In the genomic region with DNA sequence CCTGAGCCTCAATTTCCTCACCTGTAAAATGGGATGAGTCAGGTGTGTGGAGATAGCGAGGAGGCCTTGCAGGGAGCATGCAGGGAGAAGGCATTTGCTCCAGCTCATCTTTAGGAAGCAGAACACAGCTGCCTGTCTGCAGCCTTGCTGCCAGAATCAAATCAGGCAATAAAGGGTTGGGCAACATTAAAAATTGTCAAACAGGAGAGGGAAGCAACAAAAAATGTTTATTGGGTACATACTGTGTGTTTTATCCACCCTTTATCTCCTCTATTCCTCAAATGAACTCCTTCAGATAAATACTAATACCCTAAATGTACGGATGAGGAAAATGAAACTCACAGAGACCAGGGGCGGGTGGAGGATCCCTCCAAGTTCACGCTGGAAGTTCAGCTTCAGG, we compare ENCODE assay signal across 27 cellular contexts. TPM values are rescaled to one million over a fixed set of nuclear protein-coding genes. Genes with fewer than 3 reads are reported as not detected.
A peak's percentile ranks its signal among the peaks of the same experiment; 100 is the strongest.
DNase-seq lines count a peak whose midpoint lies in the region; ATAC-seq, FAIRE-seq and TF ChIP-seq lines count a peak whose summit lies in the region.
"Had no signal": no experiment of that assay in that cellular context is flagged by ENCODE, and none has a peak within 500 bp of the region (broad histone marks: within the 10 kb centered on the region; RNA-seq: fewer than 3 reads in every experiment).

No MANE protein-coding gene starts in this region.

- no peak for TF ChIP-seq EP300 in H1 (IDR thresholded peaks at IDR 0.05; ENCODE audit: borderline replicate concordance in 1 of 2, low read depth in 2 of 2, low read length in 2 of 2)

- no peak overlapping the region for H3K4me2 ChIP-seq in H1 (ENCODE audit: insufficient read depth in 1 of 2, low read depth in 2 of 2, low read length in 2 of 2)
- H3K4me2 ChIP-seq in neural progenitor cell, result no peak overlapping the region
- H3K4me2 ChIP-seq: A549; BLaER1 treated with 17β-estradiol and CSF1 and Interleukin-3, amounts not matched to agents 10 nM and 100 nM had no signal

- no peaks in the 10 kb centered on the region for H3K27me3 ChIP-seq in Panc1 (ENCODE audit: control insufficient read depth, insufficient read depth, low read length)
- H3K27me3 ChIP-seq in H1 (replicated peaks in 1 of 4; ENCODE audit: control insufficient read depth in 3 of 4, extremely low read depth in 1 of 4, insufficient read depth in 3 of 4, low read length in 3 of 4), result no peaks in the 10 kb centered on the region
- H3K27me3 ChIP-seq in neural progenitor cell, result no peaks in the 10 kb centered on the region
- H3K27me3 ChIP-seq: BE2C; BLaER1 treated with 17β-estradiol and CSF1 and Interleukin-3, amounts not matched to agents 10 nM and 100 nM had no signal

- H3K4me3 ChIP-seq in Panc1 (ENCODE audit: low read depth in 2 of 2, low read length in 2 of 2), result no peak overlapping the region
- H3K4me3 ChIP-seq in H1 (ENCODE audit: extremely low read depth in 1 of 4, insufficient read depth in 2 of 4, low read depth in 3 of 4, low read length in 4 of 4), result no peak overlapping the region
- no peak overlapping the region for H3K4me3 ChIP-seq in foreskin fibroblast (ENCODE audit: low read depth in 1 of 2, low read length in 2 of 2)
- H3K4me3 ChIP-seq in neural progenitor cell, result no peak overlapping the region
- H3K4me3 ChIP-seq: A549; BLaER1 treated with 17β-estradiol and CSF1 and Interleukin-3, amounts not matched to agents 10 nM and 100 nM had no signal

- in situ Hi-C loops in Panc1 (cut with HindIII; ENCODE audit: low pct_unique_long_range_greater_than_20kb, low sequenced_read_pairs), result no loop called here

- H3K23me2 ChIP-seq in H1 (ENCODE audit: low read depth, low read length), result peaks cover 15% of the 10 kb centered on the region; the same call in 1 of the 2 replicates

- CTCF ChIA-PET in Panc1 (lab: Charles Lee) (interaction anchor here (3.2 kb wide), 1 partner anchor 51 kb away, joined by 8 read pairs; no protein-coding TSS in a partner anchor), H1 (lab: Charles Lee; ENCODE audit: partially characterized antibody) (interaction anchor here (0.6 to 5.0 kb wide), 6 partner anchors 10 to 112 kb away, joined by 3 to 23 read pairs (median 8); no protein-coding TSS in a partner anchor)

- H3K9me3 ChIP-seq in Panc1 (ENCODE audit: control insufficient read depth, insufficient read depth, low read depth, low read length) (no peaks in the 10 kb centered on the region), H1 (ENCODE audit: insufficient read depth in 2 of 2, low read depth in 1 of 2, low read length in 1 of 2) (no peaks in the 10 kb centered on the region), neural progenitor cell (ENCODE audit: low read depth) (no peaks in the 10 kb centered on the region)
- H3K9me3 ChIP-seq: A549, BE2C had no signal

- H3K36me3 ChIP-seq in Panc1 (ENCODE audit: control insufficient read depth, insufficient read depth, low read length) (no peaks in the 10 kb centered on the region), H1 (ENCODE audit: control insufficient read depth in 2 of 4, insufficient read depth in 4 of 4, low read length in 3 of 4) (no peaks in the 10 kb centered on the region), neural progenitor cell (no peaks in the 10 kb centered on the region)
- H3K36me3 ChIP-seq: BE2C; BLaER1 treated with 17β-estradiol and CSF1 and Interleukin-3, amounts not matched to agents 10 nM and 100 nM had no signal

- no peak overlapping the region for H3K14ac ChIP-seq in H1 (ENCODE audit: insufficient read length)

- H2AFZ ChIP-seq in H1 (ENCODE audit: low read length), result no peak overlapping the region
- H2AFZ ChIP-seq in neural progenitor cell (replicated peaks), result no peak overlapping the region

- no peaks in the 10 kb centered on the region for H3K79me1 ChIP-seq in H1 (ENCODE audit: low read depth, low read length)

- no peak overlapping the region for H2AK5ac ChIP-seq in H1 (ENCODE audit: low read depth, low read length)

- H2BK12ac ChIP-seq in H1 (ENCODE audit: low read depth, low read length), result no peak overlapping the region

- H3K27ac Mint-ChIP-seq in neural progenitor cell, result no peak overlapping the region
- H3K27ac Mint-ChIP-seq: CD4-positive, alpha-beta memory T cell had no signal

- H4K20me1 ChIP-seq in H1 (replicated peaks in 1 of 2; ENCODE audit: control insufficient read depth in 1 of 2, insufficient read depth in 2 of 2, low read length in 2 of 2) (peaks cover 0 to 2% of the 10 kb centered on the region in 2 experiments), neural progenitor cell (ENCODE audit: low read depth) (no peaks in the 10 kb centered on the region)
- H4K20me1 ChIP-seq: BLaER1 treated with 17β-estradiol and CSF1 and Interleukin-3, amounts not matched to agents 10 nM and 100 nM had no signal

- H4K8ac ChIP-seq in H1 (ENCODE audit: extremely low read depth, insufficient read depth, low read length), result no peak overlapping the region

- H3K23ac ChIP-seq in H1 (ENCODE audit: insufficient read length), result no peak overlapping the region

- H2BK20ac ChIP-seq in H1 (ENCODE audit: low read length), result no peak overlapping the region

- H3K4me1 ChIP-seq in Panc1 (ENCODE audit: control insufficient read depth, insufficient read depth, low read length) (peaks cover 18% of the 10 kb centered on the region), H1 (replicated peaks in 1 of 4; ENCODE audit: control insufficient read depth in 3 of 4, insufficient read depth in 4 of 4, low read length in 3 of 4) (no peaks in the 10 kb centered on the region), neural progenitor cell (peaks cover 7% of the 10 kb centered on the region)
- H3K4me1 ChIP-seq: A549; BLaER1 treated with 17β-estradiol and CSF1 and Interleukin-3, amounts not matched to agents 10 nM and 100 nM had no signal

- intact Hi-C loops in Panc1 (cut with micrococcal nuclease; ENCODE audit: unreplicated experiment) (no loop called here), posterior vena cava (cut with DNase I) (no loop called here)

- no peak for TF ChIP-seq POLR2A in H1 (IDR thresholded peaks at IDR 0.05; ENCODE audit: control extremely low read depth in 1 of 2, low read depth in 2 of 2, low read length in 2 of 2)

- no peak overlapping the region for H2BK15ac ChIP-seq in H1 (ENCODE audit: low read length)

- no peak for FAIRE-seq in H1 (lab: Jason Lieb, UNC)
- FAIRE-seq: A549, GM12891, GM18507 had no signal

- no peaks in the 10 kb centered on the region for H3F3A ChIP-seq in neural progenitor cell (ENCODE audit: low read depth)

- no peak overlapping the region for H3K18ac ChIP-seq in H1 (ENCODE audit: extremely low read depth, low read length)

- ATAC-seq in Panc1, result no peak

- peak overlapping the region; percentile 82 for H3K27ac ChIP-seq in C4-2B
- H3K27ac ChIP-seq in Panc1 (ENCODE audit: low read length), result peak overlapping the region; percentile 2; the same call in 1 of the 2 replicates
- H3K27ac ChIP-seq in H1 (ENCODE audit: low read depth, low read length), result no peak overlapping the region
- H3K27ac ChIP-seq in neural progenitor cell, result no peak overlapping the region
- H3K27ac ChIP-seq: A549; BLaER1 treated with 17β-estradiol and CSF1 and Interleukin-3, amounts not matched to agents 10 nM and 100 nM had no signal

- H4K5ac ChIP-seq in H1 (ENCODE audit: insufficient read length, low read depth, low read length), result no peak overlapping the region

- no peaks in the 10 kb centered on the region for H3K9me3 Mint-ChIP-seq in neural progenitor cell

- 69% methylated on average over 4 of the region's 4 CpGs; no CpG with 5 or more reads in 1 of the 2 experiments for WGBS in H1 (ENCODE audit: extremely low coverage in 1 of 2, insufficient coverage in 1 of 2, insufficient read length in 1 of 2, insufficient replicate concordance in 2 of 2, low coverage in 1 of 2, low lambda C conversion rate in 2 of 2, missing lambda C conversion rate in 1 of 2), 2 experiments

- POLR2A ChIA-PET in Panc1 (lab: Charles Lee), result no interaction called here
- POLR2A ChIA-PET in H1 (lab: Charles Lee; ENCODE audit: partially characterized antibody), result interaction anchor here (1.9 kb wide), 1 partner anchor 72 kb away, joined by 5 read pairs; a partner anchor contains a TSS

- H3K4ac ChIP-seq in H1 (replicated peaks; ENCODE audit: insufficient read length, low read depth, low read length), result no peak overlapping the region

- TF ChIP-seq RAD21 in H1 (IDR thresholded peaks at IDR 0.05 in 1 of 2, conservative IDR thresholded peaks at IDR 0.05 in 1 of 2; ENCODE audit: low read depth in 2 of 2, low read length in 2 of 2), result no peak

- H2BK120ac ChIP-seq in H1 (replicated peaks; ENCODE audit: low read depth, low read length), result no peak overlapping the region

- no peaks in the 10 kb centered on the region for H3K4me1 Mint-ChIP-seq in neural progenitor cell
- H3K4me1 Mint-ChIP-seq: CD4-positive, alpha-beta memory T cell had no signal

- H3K9ac ChIP-seq in H1 (replicated peaks in 1 of 4; ENCODE audit: extremely low read depth in 1 of 4, low read depth in 3 of 4, low read length in 3 of 4) (no peak overlapping the region), neural progenitor cell (no peak overlapping the region)
- H3K9ac ChIP-seq: BLaER1 treated with 17β-estradiol and CSF1 and Interleukin-3, amounts not matched to agents 10 nM and 100 nM had no signal

- DNase-seq in Panc1 (ENCODE audit: low read depth, low spot score) (no peak), H1 (ENCODE audit: low read depth in 1 of 2, low spot score in 2 of 2) (no peak), posterior vena cava (ENCODE audit: low spot score) (peak; percentile 2), foreskin fibroblast (no peak), neural progenitor cell (ENCODE audit: low spot score) (no peak), ecto neural progenitor cell (ENCODE audit: low spot score) (no peak), NCI-H748 (lab: John Stamatoyannopoulos, UW; ENCODE audit: unreplicated experiment) (no peak)
- DNase-seq: 8988T; ACHN; AML-193; BE2C; Calu3; CD4-positive, alpha-beta memory T cell; COR-L47; DMS53; DMS79 treated with DMSO at 0.1 percent for 48 hours; GF-D8; GOT3; H7; HCEC 1CT had no signal

- H2BK5ac ChIP-seq in H1 (ENCODE audit: low read depth, low read length), result no peak overlapping the region

- no peak overlapping the region for H4K91ac ChIP-seq in H1 (replicated peaks; ENCODE audit: insufficient read length, low read length)

- H3K4me3 Mint-ChIP-seq in neural progenitor cell, result no peak overlapping the region
- H3K4me3 Mint-ChIP-seq: CD4-positive, alpha-beta memory T cell had no signal

- TF ChIP-seq CTCF in C4-2B (conservative IDR thresholded peaks at IDR 0.05), result no peak
- no peak for TF ChIP-seq CTCF in Panc1 (IDR thresholded peaks at IDR 0.05)
- TF ChIP-seq CTCF in H1 (IDR thresholded peaks at IDR 0.05; ENCODE audit: control extremely low read depth in 1 of 3, insufficient read depth in 1 of 3, low read depth in 1 of 3, low read length in 3 of 3), result no peak
- no peak for TF ChIP-seq CTCF in foreskin fibroblast (IDR thresholded peaks at IDR 0.05; ENCODE audit: low read depth, low read length)
- no peak for TF ChIP-seq CTCF in neural progenitor cell (IDR thresholded peaks at IDR 0.05)

- no peaks in the 10 kb centered on the region for H3K36me3 Mint-ChIP-seq in neural progenitor cell
- H3K36me3 Mint-ChIP-seq: CD4-positive, alpha-beta memory T cell had no signal

- no peaks in the 10 kb centered on the region for H3K79me2 ChIP-seq in H1 (ENCODE audit: control insufficient read depth in 1 of 2, insufficient read depth in 2 of 2, low read length in 2 of 2)
- no peaks in the 10 kb centered on the region for H3K79me2 ChIP-seq in neural progenitor cell (ENCODE audit: low read depth)

- H3K56ac ChIP-seq in H1 (replicated peaks; ENCODE audit: insufficient read length, low read depth, low read length), result no peak overlapping the region

- BruUV-seq in Panc1 (replicated peaks; lab: Mats Ljungman, UMichigan), result no TSS peak

- peaks cover 5% of the 10 kb centered on the region for H3K27me3 Mint-ChIP-seq in neural progenitor cell (ENCODE audit: insufficient read depth, low read depth)

RNA-seq across cellular contexts. Expression of a gene that starts 12.2 kb away (rescaled TPM):
- total RNA-seq in Panc1 (2021; ENCODE audit: unreplicated experiment) (1.6 TPM), posterior vena cava (not detected), neural progenitor cell (ENCODE audit: low replicate concordance) (not detected in 2 replicates)
- polyA plus RNA-seq in Panc1 (2012; ENCODE audit: insufficient read length), result 2.7 TPM
- not detected in 2 replicates for total RNA-seq in H1 (2021; fragmentation: NEBNext Ultra II Directional; extraction: Animal tissue kit (Norgen Biotek cat#: 25700))
- not detected in 2 replicates for polyA plus RNA-seq in H1 (2011; rRNA removed)
- not detected for polyA plus RNA-seq in H1 (2011; cell fraction: cytosol; rRNA removed)
- polyA plus RNA-seq in H1 (2011; cell fraction: nucleus; rRNA removed), result not detected
- polyA plus RNA-seq in H1 (2012, experiment 1 of 2), result not detected in 4 replicates
- polyA plus RNA-seq in H1 (2012, experiment 2 of 2), result not detected
- not detected for polyA plus RNA-seq in H1 (2013, experiment 1 of 2)
- not detected for polyA plus RNA-seq in H1 (2013, experiment 2 of 2)
- not detected in 2 replicates for polyA minus RNA-seq in H1 (2011; rRNA and poly(A)+ RNA removed)
- polyA minus RNA-seq in H1 (2011; cell fraction: cytosol; rRNA and poly(A)+ RNA removed), result not detected
- polyA minus RNA-seq in H1 (2011; cell fraction: nucleus; rRNA and poly(A)+ RNA removed), result not detected
- total RNA-seq: CD4-positive, alpha-beta memory T cell; G401; H7 had no signal
- polyA plus RNA-seq: CD4-positive, alpha-beta memory T cell had no signal

RNA-seq across cellular contexts. Expression of a gene that starts 13.6 kb away (rescaled TPM):
- total RNA-seq in Panc1 (2021; ENCODE audit: unreplicated experiment) (not detected), posterior vena cava (1 to 10 TPM; 1.3 to 2.0 TPM), neural progenitor cell (ENCODE audit: low replicate concordance) (not detected in 2 replicates)
- 0.78 TPM for polyA plus RNA-seq in Panc1 (2012; ENCODE audit: insufficient read length)
- not detected in 2 replicates for total RNA-seq in H1 (2021; fragmentation: NEBNext Ultra II Directional; extraction: Animal tissue kit (Norgen Biotek cat#: 25700))
- 0.13 and 0.35 TPM in 2 replicates for polyA plus RNA-seq in H1 (2011; rRNA removed)
- not detected for polyA plus RNA-seq in H1 (2011; cell fraction: cytosol; rRNA removed)
- not detected for polyA plus RNA-seq in H1 (2011; cell fraction: nucleus; rRNA removed)
- polyA plus RNA-seq in H1 (2012, experiment 1 of 2), result not detected in 4 replicates
- not detected for polyA plus RNA-seq in H1 (2012, experiment 2 of 2)
- polyA plus RNA-seq in H1 (2013, experiment 1 of 2), result not detected
- polyA plus RNA-seq in H1 (2013, experiment 2 of 2), result not detected
- 0.16 and 0.61 TPM in 2 replicates for polyA minus RNA-seq in H1 (2011; rRNA and poly(A)+ RNA removed)
- not detected for polyA minus RNA-seq in H1 (2011; cell fraction: cytosol; rRNA and poly(A)+ RNA removed)
- polyA minus RNA-seq in H1 (2011; cell fraction: nucleus; rRNA and poly(A)+ RNA removed), result not detected
- total RNA-seq: CD4-positive, alpha-beta memory T cell; G401; H7 had no signal
- polyA plus RNA-seq: CD4-positive, alpha-beta memory T cell had no signal

RNA-seq across cellular contexts. Expression of a gene that starts 24.1 kb away (rescaled TPM):
- total RNA-seq in Panc1 (2021; ENCODE audit: unreplicated experiment) (1.9 TPM), posterior vena cava (1 to 10 TPM; 2.8 to 5.1 TPM), neural progenitor cell (ENCODE audit: low replicate concordance) (not detected in 2 replicates)
- 4.7 TPM for polyA plus RNA-seq in Panc1 (2012; ENCODE audit: insufficient read length)
- 0.36 and 0.50 TPM in 2 replicates for total RNA-seq in H1 (2021; fragmentation: NEBNext Ultra II Directional; extraction: Animal tissue kit (Norgen Biotek cat#: 25700))
- polyA plus RNA-seq in H1 (2011; rRNA removed), result 0.95 and 0.96 TPM in 2 replicates
- polyA plus RNA-seq in H1 (2011; cell fraction: cytosol; rRNA removed), result 0.76 TPM
- polyA plus RNA-seq in H1 (2011; cell fraction: nucleus; rRNA removed), result 0.87 TPM
- 0.44 to 0.88 TPM (median 0.81 TPM) in 4 replicates for polyA plus RNA-seq in H1 (2012, experiment 1 of 2)
- 0.88 TPM for polyA plus RNA-seq in H1 (2012, experiment 2 of 2)
- 0.55 TPM for polyA plus RNA-seq in H1 (2013, experiment 1 of 2)
- polyA plus RNA-seq in H1 (2013, experiment 2 of 2), result 0.46 TPM
- 0.19 and 1.00 TPM in 2 replicates for polyA minus RNA-seq in H1 (2011; rRNA and poly(A)+ RNA removed)
- polyA minus RNA-seq in H1 (2011; cell fraction: cytosol; rRNA and poly(A)+ RNA removed), result 22.5 TPM
- 11.9 TPM for polyA minus RNA-seq in H1 (2011; cell fraction: nucleus; rRNA and poly(A)+ RNA removed)
- total RNA-seq: CD4-positive, alpha-beta memory T cell; G401; H7 had no signal
- polyA plus RNA-seq: CD4-positive, alpha-beta memory T cell had no signal

RNA-seq across cellular contexts. Expression of a gene that starts 28.5 kb away (rescaled TPM):
- total RNA-seq in Panc1 (2021; ENCODE audit: unreplicated experiment) (not detected), posterior vena cava (not detected), neural progenitor cell (ENCODE audit: low replicate concordance) (not detected in 2 replicates)
- not detected for polyA plus RNA-seq in Panc1 (2012; ENCODE audit: insufficient read length)
- total RNA-seq in H1 (2021; fragmentation: NEBNext Ultra II Directional; extraction: Animal tissue kit (Norgen Biotek cat#: 25700)), result not detected in 2 replicates
- not detected in 2 replicates for polyA plus RNA-seq in H1 (2011; rRNA removed)
- polyA plus RNA-seq in H1 (2011; cell fraction: cytosol; rRNA removed), result not detected
- not detected for polyA plus RNA-seq in H1 (2011; cell fraction: nucleus; rRNA removed)
- not detected in 4 replicates for polyA plus RNA-seq in H1 (2012, experiment 1 of 2)
- not detected for polyA plus RNA-seq in H1 (2012, experiment 2 of 2)
- not detected for polyA plus RNA-seq in H1 (2013, experiment 1 of 2)
- polyA plus RNA-seq in H1 (2013, experiment 2 of 2), result not detected
- not detected in 2 replicates for polyA minus RNA-seq in H1 (2011; rRNA and poly(A)+ RNA removed)
- polyA minus RNA-seq in H1 (2011; cell fraction: cytosol; rRNA and poly(A)+ RNA removed), result not detected
- polyA minus RNA-seq in H1 (2011; cell fraction: nucleus; rRNA and poly(A)+ RNA removed), result not detected
- total RNA-seq: Calu3; CD4-positive, alpha-beta memory T cell; Daoy; G401; H7 had no signal
- polyA plus RNA-seq: A549; CD4-positive, alpha-beta memory T cell had no signal

Comparison
In these comparisons a context has a peak if more than half of its experiments do, and no peak if none do; other contexts are left out.
1. H3K27ac ChIP-seq: peak in C4-2B (single experiment) and Panc1 (single experiment); none in H1 (single experiment) and neural progenitor cell (single experiment).